Comparison of ENCODE assay signal across 16 cellular contexts in genomic region chr14:54011001-54011400, GRCh38. TPM values are rescaled to one million over a fixed set of nuclear protein-coding genes. Genes with fewer than 3 reads are reported as not detected.
DNase-seq lines count a peak whose midpoint lies in the region; ATAC-seq, FAIRE-seq and TF ChIP-seq lines count a peak whose summit lies in the region.
"Had no signal": no experiment of that assay in that cellular context is flagged by ENCODE, and none has a peak within 500 bp of the region (broad histone marks: within the 10 kb centered on the region; RNA-seq: fewer than 3 reads in every experiment).

No MANE protein-coding gene starts in this region.

- no peaks in the 10 kb centered on the region for H3K79me2 ChIP-seq in HepG2 (ENCODE audit: insufficient read depth, low read length)

- TF ChIP-seq EP300 in HepG2 (IDR thresholded peaks at IDR 0.05; ENCODE audit: low read depth in 2 of 2, low read length in 2 of 2) (no peak), HepG2 (CRISPR knock-in tag; IDR thresholded peaks at IDR 0.05; ENCODE audit: borderline replicate concordance) (no peak)

- H3K23ac ChIP-seq in mesenchymal stem cell (ENCODE audit: low read length in 2 of 2): no peak overlapping the region

- H3K36me3 ChIP-seq in HepG2 (replicated peaks in 1 of 2; ENCODE audit: control insufficient read depth in 1 of 2, insufficient read depth in 2 of 2, low read length in 2 of 2) (no peaks in the 10 kb centered on the region), right lobe of liver (no peaks in the 10 kb centered on the region), mesenchymal stem cell (ENCODE audit: control insufficient read depth in 1 of 2, insufficient read depth in 2 of 2, low read depth in 1 of 2, low read length in 2 of 2) (no peaks in the 10 kb centered on the region)

- no peaks in the 10 kb centered on the region for H3K79me1 ChIP-seq in mesenchymal stem cell (replicated peaks; ENCODE audit: low read length, poor library complexity, severe bottlenecking)

- no peak for ATAC-seq in HepG2
- ATAC-seq in right lobe of liver: no peak
- no peak for ATAC-seq in GM19395 (IDR thresholded peaks at IDR 0.05; ENCODE audit: unreplicated experiment)
- no peak for ATAC-seq in omental fat pad (ENCODE audit: low FRiP score)
- no peak for ATAC-seq in sciatic nerve
- ATAC-seq: A549 had no signal

- POLR2A ChIA-PET in HepG2 (lab: Yijun Ruan, JAX): no interaction called here

- no peaks in the 10 kb centered on the region for H3K27me3 ChIP-seq in HepG2 (ENCODE audit: control insufficient read depth in 1 of 2, insufficient read depth in 2 of 2, low read length in 2 of 2)
- no peaks in the 10 kb centered on the region for H3K27me3 ChIP-seq in right lobe of liver
- H3K27me3 ChIP-seq in mesenchymal stem cell (ENCODE audit: control insufficient read depth in 1 of 2, insufficient read depth in 1 of 2, low read length in 2 of 2): peaks cover 0 to 6% of the 10 kb centered on the region in 2 experiments

- H4K91ac ChIP-seq in mesenchymal stem cell (ENCODE audit: low read length): no peak overlapping the region

- FAIRE-seq in HepG2 (lab: Jason Lieb, UNC): no peak

- H2BK5ac ChIP-seq in mesenchymal stem cell (ENCODE audit: low read depth, low read length, poor library complexity, severe bottlenecking): no peak overlapping the region

- WGBS in HepG2 (ENCODE audit: low lambda C conversion rate): 88% methylated on average over 2 of the region's 2 CpGs
- WGBS in right lobe of liver (ENCODE audit: insufficient coverage, low coverage, low lambda C conversion rate, missing lambda C conversion rate): 76% methylated on average over 2 of the region's 2 CpGs
- WGBS in mesenchymal stem cell: 88% methylated on average over 2 of the region's 2 CpGs

- no peak overlapping the region for H3K9ac ChIP-seq in HepG2 (ENCODE audit: insufficient read depth, low read depth, low read length)
- no peak overlapping the region for H3K9ac ChIP-seq in mesenchymal stem cell (ENCODE audit: low read length)

- no peaks in the 10 kb centered on the region for H4K20me1 ChIP-seq in HepG2 (ENCODE audit: insufficient read depth, low read length)

- H3K4me2 ChIP-seq in HepG2 (ENCODE audit: low read depth, low read length): no peak overlapping the region
- H3K4me2 ChIP-seq in mesenchymal stem cell (ENCODE audit: low read length, poor library complexity, severe bottlenecking): no peak overlapping the region
- H3K4me2 ChIP-seq: A549, PC-9 had no signal

- no peak overlapping the region for H2BK120ac ChIP-seq in mesenchymal stem cell (ENCODE audit: low read depth, low read length)

- no peak overlapping the region for H3K4me3 ChIP-seq in HepG2 (replicated peaks in 1 of 3; ENCODE audit: insufficient read depth in 1 of 3, low read depth in 2 of 3, low read length in 3 of 3)
- no peak overlapping the region for H3K4me3 ChIP-seq in right lobe of liver
- H3K4me3 ChIP-seq in mesenchymal stem cell (ENCODE audit: insufficient read depth in 1 of 2, low read depth in 1 of 2, low read length in 2 of 2): no peak overlapping the region
- H3K4me3 ChIP-seq: A549, PC-9 had no signal

- no peak overlapping the region for H4K8ac ChIP-seq in mesenchymal stem cell (ENCODE audit: low read length)

- H2BK12ac ChIP-seq in mesenchymal stem cell (ENCODE audit: low read length in 2 of 2): no peak overlapping the region

- H3K9me3 ChIP-seq in HepG2 (ENCODE audit: low read length) (no peaks in the 10 kb centered on the region), right lobe of liver (no peaks in the 10 kb centered on the region), mesenchymal stem cell (ENCODE audit: control insufficient read depth, low read length) (no peaks in the 10 kb centered on the region)
- H3K9me3 ChIP-seq: A549 had no signal

- H2AFZ ChIP-seq in HepG2 (ENCODE audit: low read length): no peak overlapping the region
- H2AFZ ChIP-seq in mesenchymal stem cell (ENCODE audit: low read depth, low read length): no peak overlapping the region
- H2AFZ ChIP-seq: PC-9 had no signal

- H2BK15ac ChIP-seq in mesenchymal stem cell (ENCODE audit: low read depth, poor library complexity, severe bottlenecking): no peak overlapping the region

- H3K4me1 ChIP-seq in HepG2 (ENCODE audit: insufficient read depth, low read length) (no peaks in the 10 kb centered on the region), right lobe of liver (no peaks in the 10 kb centered on the region), mesenchymal stem cell (ENCODE audit: control insufficient read depth, insufficient read depth, low read depth, low read length) (no peaks in the 10 kb centered on the region)
- H3K4me1 ChIP-seq: A549 had no signal

- CTCF ChIA-PET in HepG2 (lab: Yijun Ruan, JAX; ENCODE audit: low intra/inter-chr PET ratio, low total read pairs): no interaction called here

- no peak overlapping the region for H3K18ac ChIP-seq in mesenchymal stem cell (ENCODE audit: low read depth in 1 of 2, low read length in 2 of 2)

- H2AK5ac ChIP-seq in mesenchymal stem cell (ENCODE audit: low read length, severe bottlenecking): no peak overlapping the region

- H3K27ac ChIP-seq in HepG2 (ENCODE audit: extremely low read length, insufficient read depth, low read length) (no peak overlapping the region), right lobe of liver (no peak overlapping the region), mesenchymal stem cell (ENCODE audit: low read length, poor library complexity, severe bottlenecking) (no peak overlapping the region)
- H3K27ac ChIP-seq: A549, C4-2B, PC-9 had no signal

- no peak overlapping the region for H3K4ac ChIP-seq in mesenchymal stem cell (ENCODE audit: low read depth in 1 of 2, low read length in 2 of 2)

- no TSS peak for BruUV-seq in HepG2 (replicated peaks; lab: Mats Ljungman, UMichigan)

- no peak for TF ChIP-seq RAD21 in HepG2 (CRISPR knock-in tag; IDR thresholded peaks at IDR 0.05)

- intact Hi-C loops in HepG2 (cut with micrococcal nuclease; ENCODE audit: unreplicated experiment) (no loop called here), right lobe of liver (cut with DNase I) (no loop called here), sciatic nerve (cut with DNase I) (no loop called here)

- no peak for TF ChIP-seq CTCF in HepG2 (CRISPR knock-in tag; IDR thresholded peaks at IDR 0.05)
- no peak for TF ChIP-seq CTCF in right lobe of liver (IDR thresholded peaks at IDR 0.05)
- no peak for TF ChIP-seq CTCF in omental fat pad (IDR thresholded peaks at IDR 0.05)

- DNase-seq in HepG2 (ENCODE audit: low spot score) (no peak), right lobe of liver (no peak), NCI-H69 (lab: John Stamatoyannopoulos, UW) (peak; percentile 40), mesenchymal stem cell (peak; percentile 11), omental fat pad (ENCODE audit: low spot score) (no peak), sciatic nerve (ENCODE audit: low spot score) (no peak), D341Med (ENCODE audit: low spot score) (no peak)
- DNase-seq: H9, Kasumi-1, NCI-H146, NCI-H2081 treated with DMSO at 0.1 percent for 48 hours, NCI-H774, PC-9 had no signal

- in situ Hi-C loops in HepG2 (cut with HindIII; ENCODE audit: extremely low pct_ligation_motif_present, low pct_unique_long_range_greater_than_20kb): no loop called here

- no peak overlapping the region for H3K14ac ChIP-seq in mesenchymal stem cell (ENCODE audit: low read length in 2 of 2)

- TF ChIP-seq POLR2A in HepG2 (IDR thresholded peaks at IDR 0.05; ENCODE audit: insufficient read depth in 1 of 2, low read depth in 2 of 2, low read length in 2 of 2) (no peak), right lobe of liver (IDR thresholded peaks at IDR 0.05) (no peak)

TF ChIP-seq in HepG2, 621 proteins besides CTCF, POLR2A, EP300 and RAD21:
- peak; percentile 56 for TF ChIP-seq RFX3 (CRISPR knock-in tag; IDR thresholded peaks at IDR 0.05)
- no peak for TF ChIP-seq ATF3 (CRISPR knock-in tag; IDR thresholded peaks at IDR 0.05)
- TF ChIP-seq RFX1 (IDR thresholded peaks at IDR 0.05): peak; percentile 28; the same call in 1 of the 2 replicates

RNA-seq across cellular contexts. Expression of gene BMP4, which starts 54.4 kb away (rescaled TPM):
- total RNA-seq in HepG2 (2016; rRNA removed; fragmentation: Illumina TruSeq; extraction: Trizol) (42.0 and 56.4 TPM in 2 replicates), right lobe of liver (1 to 10 TPM; 1.8 to 3.1 (median 2.4) TPM), omental fat pad (10 to 100 TPM; 13.7 to 33.4 (median 20.0) TPM), sciatic nerve (12.0 TPM)
- 35.6 and 35.9 TPM in 2 replicates for total RNA-seq in HepG2 (2016; cell fraction: cytosol; rRNA removed; fragmentation: Illumina TruSeq; extraction: Trizol; ENCODE audit: low read depth)
- 41.4 and 55.4 TPM in 2 replicates for total RNA-seq in HepG2 (2016; cell fraction: insoluble cytoplasmic fraction; rRNA removed; fragmentation: Illumina TruSeq; extraction: Trizol)
- total RNA-seq in HepG2 (2016; cell fraction: membrane; rRNA removed; fragmentation: Illumina TruSeq; extraction: Trizol): 49.1 and 51.5 TPM in 2 replicates
- 49.7 and 53.7 TPM in 2 replicates for total RNA-seq in HepG2 (2016; cell fraction: nucleus; rRNA removed; fragmentation: Illumina TruSeq; extraction: Trizol)
- polyA plus RNA-seq in HepG2 (2011; rRNA removed): 160 and 169 TPM in 2 replicates
- polyA plus RNA-seq in HepG2 (2011; cell fraction: cytosol; rRNA removed): 138 and 170 TPM in 2 replicates
- polyA plus RNA-seq in HepG2 (2011; cell fraction: nucleus; rRNA removed): 131 and 155 TPM in 2 replicates
- 107 and 149 TPM in 2 replicates for polyA plus RNA-seq in HepG2 (2012)
- 19.3 and 21.3 TPM in 2 replicates for polyA plus RNA-seq in HepG2 (2016; cell fraction: cytosol; fragmentation: Illumina TruSeq; extraction: Trizol; ENCODE audit: low read depth)
- polyA plus RNA-seq in HepG2 (2016; cell fraction: insoluble cytoplasmic fraction; fragmentation: Illumina TruSeq; extraction: Trizol; ENCODE audit: low read depth): 65.3 and 66.1 TPM in 2 replicates
- polyA plus RNA-seq in HepG2 (2016; cell fraction: membrane; fragmentation: Illumina TruSeq; extraction: Trizol; ENCODE audit: low read depth): 36.6 and 42.0 TPM in 2 replicates
- 127 and 132 TPM in 2 replicates for polyA plus RNA-seq in HepG2 (2016; cell fraction: nucleus; fragmentation: Illumina TruSeq; extraction: Trizol; ENCODE audit: insufficient read depth, low read depth)
- polyA minus RNA-seq in HepG2 (2011; rRNA and poly(A)+ RNA removed; ENCODE audit: low replicate concordance): 184 TPM in 1 of 2 replicates, not detected in the other
- 61.4 and 78.3 TPM in 2 replicates for polyA minus RNA-seq in HepG2 (2011; cell fraction: cytosol; rRNA and poly(A)+ RNA removed)
- polyA minus RNA-seq in HepG2 (2011; cell fraction: nucleus; rRNA and poly(A)+ RNA removed): 94.6 and 96.1 TPM in 2 replicates
- polyA plus RNA-seq in mesenchymal stem cell (2013, experiment 1 of 2): 146 TPM
- 153 TPM for polyA plus RNA-seq in mesenchymal stem cell (2013, experiment 2 of 2)

Comparison
In these comparisons a context has a peak if more than half of its experiments do, and no peak if none do; other contexts are left out.
1. DNase-seq: peak in NCI-H69 (single experiment) and mesenchymal stem cell (single experiment); none in HepG2 (single experiment), right lobe of liver (0 of 3), omental fat pad (single experiment), sciatic nerve (single experiment) and D341Med (single experiment).